In the genomic region with DNA sequence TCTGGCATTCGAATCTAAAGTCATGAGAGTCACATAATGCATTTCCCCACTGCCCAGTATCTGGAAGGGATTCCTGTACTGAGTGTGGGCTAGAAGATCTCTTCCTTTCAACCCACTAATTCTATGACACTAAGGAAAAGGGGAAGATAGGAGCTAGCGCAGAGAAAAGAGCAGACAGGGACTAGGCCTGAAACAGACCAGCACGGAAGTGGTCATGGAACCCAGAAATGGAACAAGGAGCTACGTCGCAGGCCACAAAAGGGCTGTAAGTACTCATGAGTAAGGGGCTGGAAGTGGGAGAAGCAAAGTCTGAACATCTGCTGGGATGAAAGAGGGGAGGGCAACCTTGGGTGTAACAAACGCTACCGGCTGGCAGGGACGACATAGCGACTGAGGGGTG, we compare ENCODE assay signal across 27 cellular contexts.
"Had no signal": no experiment of that assay in that cellular context is flagged by ENCODE, and none has a peak within 500 bp of the region (broad histone marks: within the 10 kb centered on the region; RNA-seq: fewer than 3 reads in every experiment).

No MANE protein-coding gene starts in this region.

- H3K27me3 Mint-ChIP-seq: activated B cell treated with CpG ODN at 0.5 μM for 24 hours; activated CD8-positive, alpha-beta T cell treated with anti-CD3 and anti-CD28 coated beads for 36 hours; central memory CD8-positive, alpha-beta T cell; dendritic cell treated with granulocyte-macrophage colony-stimulating factor and Interleukin-4, amounts not matched to agents 40 ng/mL and 50 ng/mL, for 4 days; naive B cell; progenitor cell of endocrine pancreas; stimulated activated naive CD8-positive, alpha-beta T cell treated with anti-CD3 and anti-CD28 coated beads, Interleukin-15, amount 100 ng/mL, for 72 hours; type B pancreatic cell had no signal

- H3K9me3 ChIP-seq: esophagus muscularis mucosa, heart right ventricle, left lung, uterus had no signal

- H3K9me3 Mint-ChIP-seq: activated B cell treated with CpG ODN at 0.5 μM for 24 hours; activated CD8-positive, alpha-beta T cell treated with anti-CD3 and anti-CD28 coated beads for 36 hours; activated T-helper 2 cell treated with anti-CD3 and anti-CD28 coated beads, Interferon-gamma antibody, Interleukin-2, Interleukin-4, amounts not matched to agents 10 μg/mL and 5 μg/mL and 100 μg/mL, durations not matched to agents 14 hours and 24 hours and 36 hours; central memory CD8-positive, alpha-beta T cell; dendritic cell treated with granulocyte-macrophage colony-stimulating factor and Interleukin-4, amounts not matched to agents 40 ng/mL and 50 ng/mL, for 4 days; endodermal cell; naive B cell; stimulated activated effector memory CD8-positive, alpha-beta T cell treated with anti-CD3 and anti-CD28 coated beads, Interleukin-12 subunit alpha, Interleukin-12 subunit beta, amount 100 ng/mL, for 72 hours; stimulated activated naive CD8-positive, alpha-beta T cell treated with anti-CD3 and anti-CD28 coated beads, Interleukin-15, amount 100 ng/mL, for 72 hours; T-helper 2 cell treated with Interferon-gamma antibody and Interleukin-4, amounts not matched to agents 5 μg/mL and 100 μg/mL, for 36 hours; type B pancreatic cell had no signal

- H3K36me3 ChIP-seq: esophagus muscularis mucosa, heart right ventricle, left lung, uterus had no signal

- DNase-seq: activated B cell treated with CpG ODN at 0.5 μM for 24 hours; activated CD4-positive, alpha-beta T cell treated with anti-CD3 and anti-CD28 coated beads, Interleukin-2, amount 50 U/mL, for 1 hour; activated CD8-positive, alpha-beta T cell treated with anti-CD3 and anti-CD28 coated beads for 36 hours; activated T-cell treated with anti-CD3 and anti-CD28 coated beads, Interleukin-2, amount 50 U/mL, for 48 hours; endodermal cell; foreskin keratinocyte; heart right ventricle; kidney glomerular epithelial cell; left lung; naive B cell; retina; stimulated activated CD4-positive, alpha-beta T cell treated with anti-CD3 and anti-CD28 coated beads, Interleukin-12 subunit alpha, Interleukin-12 subunit beta, amount 100 ng/mL, for 4 hours; stimulated activated CD4-positive, alpha-beta T cell treated with anti-CD3 and anti-CD28 coated beads, Interleukin-4, amount 100 ng/mL, for 24 hours; stimulated activated naive CD8-positive, alpha-beta T cell treated with anti-CD3 and anti-CD28 coated beads, Interleukin-15, amount 100 ng/mL, for 72 hours; uterus had no signal

- H3K36me3 Mint-ChIP-seq: naive B cell, type B pancreatic cell had no signal

- H3K4me3 Mint-ChIP-seq: activated B cell treated with CpG ODN at 0.5 μM for 24 hours; activated CD8-positive, alpha-beta T cell treated with anti-CD3 and anti-CD28 coated beads for 36 hours; central memory CD8-positive, alpha-beta T cell; dendritic cell treated with granulocyte-macrophage colony-stimulating factor and Interleukin-4, amounts not matched to agents 40 ng/mL and 50 ng/mL, for 4 days; endodermal cell; naive B cell; stimulated activated effector memory CD8-positive, alpha-beta T cell treated with anti-CD3 and anti-CD28 coated beads, Interleukin-12 subunit alpha, Interleukin-12 subunit beta, amount 100 ng/mL, for 72 hours; stimulated activated naive CD8-positive, alpha-beta T cell treated with anti-CD3 and anti-CD28 coated beads, Interleukin-15, amount 100 ng/mL, for 72 hours; T-helper 2 cell treated with Interferon-gamma antibody and Interleukin-4, amounts not matched to agents 5 μg/mL and 100 μg/mL, for 36 hours; type B pancreatic cell had no signal

- H3K27ac Mint-ChIP-seq: activated B cell treated with CpG ODN at 0.5 μM for 24 hours; activated CD8-positive, alpha-beta T cell treated with anti-CD3 and anti-CD28 coated beads for 36 hours; activated naive CD4-positive, alpha-beta T cell treated with anti-CD3 and anti-CD28 coated beads, Interleukin-2, amount 50 U/mL, for 72 hours; activated T-helper 2 cell treated with anti-CD3 and anti-CD28 coated beads, Interferon-gamma antibody, Interleukin-2, Interleukin-4, amounts not matched to agents 10 μg/mL and 5 μg/mL and 100 μg/mL, durations not matched to agents 14 hours and 24 hours and 36 hours; dendritic cell treated with granulocyte-macrophage colony-stimulating factor and Interleukin-4, amounts not matched to agents 40 ng/mL and 50 ng/mL, for 4 days; progenitor cell of endocrine pancreas; stimulated activated effector memory CD8-positive, alpha-beta T cell treated with anti-CD3 and anti-CD28 coated beads, Interleukin-12 subunit alpha, Interleukin-12 subunit beta, amount 100 ng/mL, for 72 hours; stimulated activated naive CD8-positive, alpha-beta T cell treated with anti-CD3 and anti-CD28 coated beads, Interleukin-15, amount 100 ng/mL, for 72 hours; T-helper 2 cell treated with Interferon-gamma antibody and Interleukin-4, amounts not matched to agents 5 μg/mL and 100 μg/mL, for 36 hours; type B pancreatic cell had no signal

- H3K4me1 Mint-ChIP-seq: activated B cell treated with CpG ODN at 0.5 μM for 24 hours had no signal

- H3K27me3 ChIP-seq: esophagus muscularis mucosa, foreskin keratinocyte, heart right ventricle, left lung, uterus had no signal

- H3K4me1 ChIP-seq: esophagus muscularis mucosa, foreskin keratinocyte, uterus had no signal

- ATAC-seq: activated CD8-positive, alpha-beta T cell treated with anti-CD3 and anti-CD28 coated beads for 36 hours; activated naive CD4-positive, alpha-beta T cell treated with anti-CD3 and anti-CD28 coated beads, Interleukin-2, amount 50 U/mL, for 72 hours; foreskin keratinocyte; heart right ventricle; left lung; sciatic nerve; stimulated activated effector memory CD8-positive, alpha-beta T cell treated with anti-CD3 and anti-CD28 coated beads, Interleukin-12 subunit alpha, Interleukin-12 subunit beta, amount 100 ng/mL, for 72 hours; stimulated activated naive CD8-positive, alpha-beta T cell treated with anti-CD3 and anti-CD28 coated beads, Interleukin-15, amount 100 ng/mL, for 72 hours had no signal

- H3K4me3 ChIP-seq: esophagus muscularis mucosa, heart right ventricle, left lung, lung, skin epidermis, uterus had no signal
